In genomic region chr18:58671941-58672565, GRCh38 we compare ENCODE assay signal across 8 cellular contexts. TPM values are rescaled to one million over a fixed set of nuclear protein-coding genes. Genes with fewer than 3 reads are reported as not detected.
DNase-seq lines count a peak whose midpoint lies in the region; ATAC-seq, FAIRE-seq and TF ChIP-seq lines count a peak whose summit lies in the region.

No MANE protein-coding gene starts in this region.

- H3K27ac ChIP-seq in DOHH2 (ENCODE audit: low read depth, low read length) (peak overlapping the region; percentile 72), small intestine (ENCODE audit: low read depth in 1 of 2, low read length in 1 of 2) (peak overlapping the region; percentile 98 to 100)

- WGBS in small intestine, 3 donors: 1 to 3% (median 2%) methylated on average over 24 to 25 of the region's 25 CpGs

- no peak for FAIRE-seq in small intestine (lab: Jason Lieb, UNC)

- no peaks in the 10 kb centered on the region for H4K20me1 ChIP-seq in DOHH2 (ENCODE audit: control insufficient read depth, insufficient read depth, low read depth, low read length)

- peaks cover 8% of the 10 kb centered on the region for H3K36me3 ChIP-seq in DOHH2 (ENCODE audit: control insufficient read depth, low read length)
- H3K36me3 ChIP-seq in MG63: no peaks in the 10 kb centered on the region; the same call in 1 of the 2 replicates
- no peaks in the 10 kb centered on the region for H3K36me3 ChIP-seq in small intestine (ENCODE audit: control insufficient read depth in 2 of 2, insufficient read depth in 2 of 2, low read length in 2 of 2)

- POLR2A ChIA-PET in GM10248 (lab: Yijun Ruan, JAX): interaction anchor here (0.5 to 1.3 kb wide), 7 partner anchors 13 to 145 kb away, joined by 3 to 5 read pairs (median 3); no protein-coding TSS in a partner anchor

- no peak for DNase-seq in MG63
- DNase-seq in astrocyte of the spinal cord (ENCODE audit: low read depth, low spot score): peak; percentile 33
- peak; percentile 53 for DNase-seq in iPS-NIHi7 (ENCODE audit: extremely low spot score)
- peak; percentile 61 for DNase-seq in small intestine
- DNase-seq in NCI-H1694 treated with DMSO at 0.1 percent for 48 hours (lab: John Stamatoyannopoulos, UW): no peak
- DNase-seq in GM10248 (ENCODE audit: extremely low spot score): no peak

- H3K79me2 ChIP-seq in DOHH2 (ENCODE audit: control insufficient read depth, low read length): peaks cover 52% of the 10 kb centered on the region

- H3K27me3 ChIP-seq in DOHH2 (ENCODE audit: control insufficient read depth, low read length) (no peaks in the 10 kb centered on the region), MG63 (no peaks in the 10 kb centered on the region), small intestine (ENCODE audit: control insufficient read depth in 2 of 2, insufficient read depth in 2 of 2, low read length in 2 of 2) (no peaks in the 10 kb centered on the region)

- H3F3A ChIP-seq in DOHH2 (ENCODE audit: control insufficient read depth, insufficient read depth): peaks cover 8% of the 10 kb centered on the region

- H3K4me1 ChIP-seq in DOHH2 (ENCODE audit: control insufficient read depth, low read length): peaks cover 36% of the 10 kb centered on the region
- peaks cover 2 to 3% of the 10 kb centered on the region in 2 donors for H3K4me1 ChIP-seq in small intestine (ENCODE audit: control insufficient read depth in 2 of 2, insufficient read depth in 1 of 2, low read depth in 1 of 2, low read length in 1 of 2)

- peak overlapping the region; percentile 77 for H3K4me3 ChIP-seq in DOHH2 (ENCODE audit: low read length)
- peak overlapping the region; percentile 67 for H3K4me3 ChIP-seq in MG63
- H3K4me3 ChIP-seq in astrocyte of the spinal cord (ENCODE audit: low read depth, low read length): peak overlapping the region; percentile 78
- peak overlapping the region; percentile 88 to 93 for H3K4me3 ChIP-seq in small intestine (ENCODE audit: low read depth in 1 of 2, low read length in 2 of 2)

- peak overlapping the region; percentile 71 for H3K4me2 ChIP-seq in DOHH2 (ENCODE audit: low read length)

- H3K9me3 ChIP-seq in DOHH2 (ENCODE audit: control insufficient read depth, insufficient read depth, low read length) (no peaks in the 10 kb centered on the region), MG63 (no peaks in the 10 kb centered on the region), small intestine (ENCODE audit: control insufficient read depth, low read depth) (no peaks in the 10 kb centered on the region)

- no peak for TF ChIP-seq CTCF in DOHH2 (IDR thresholded peaks at IDR 0.05; ENCODE audit: low read depth, low read length, poor library complexity, severe bottlenecking)
- TF ChIP-seq CTCF in astrocyte of the spinal cord (IDR thresholded peaks at IDR 0.05; ENCODE audit: low read depth, low read length): no peak
- TF ChIP-seq CTCF in GM10248 (IDR thresholded peaks at IDR 0.05; ENCODE audit: control extremely low read depth, extremely low read depth, low read depth, missing control alignments): no peak

- in situ Hi-C loops in astrocyte of the spinal cord (cut with HindIII; ENCODE audit: low sequenced_read_pairs): no loop called here

- ATAC-seq in GM21529 (IDR thresholded peaks at IDR 0.05; ENCODE audit: unreplicated experiment): peak; percentile 25

- CTCF ChIA-PET in GM10248 (lab: Yijun Ruan, JAX): interaction anchor here (1.0 to 5.6 kb wide), 14 partner anchors 10 to 172 kb away, joined by 3 to 36 read pairs (median 4); no protein-coding TSS in a partner anchor

- no peaks in the 10 kb centered on the region for H3K9me2 ChIP-seq in DOHH2 (replicated peaks; ENCODE audit: control insufficient read depth, low read length)

RNA-seq across cellular contexts. Expression of gene MALT1, which starts 0.8 kb away (rescaled TPM):
- total RNA-seq in MG63 (2014; rRNA removed; shearing (Covaris generic); ENCODE audit: low replicate concordance): 18.1 and 24.6 TPM in 2 replicates
- 1 to 10 TPM; 4.9 to 6.3 (median 6.2) TPM for polyA plus RNA-seq in small intestine

RNA-seq across cellular contexts. Expression of gene ALPK2, which starts 43.2 kb away (rescaled TPM):
- 6.2 and 10.5 TPM in 2 replicates for total RNA-seq in MG63 (2014; rRNA removed; shearing (Covaris generic); ENCODE audit: low replicate concordance)
- under 1 TPM in 2 of 3 donors, not detected in 1; 0.07 to 0.27 TPM for polyA plus RNA-seq in small intestine

Comparison
In these comparisons a context has a peak if more than half of its experiments do, and no peak if none do; other contexts are left out.
1. DNase-seq: peak in astrocyte of the spinal cord (single experiment), iPS-NIHi7 (single experiment) and small intestine (single experiment); none in MG63 (single experiment), NCI-H1694 treated with DMSO at 0.1 percent for 48 hours (single experiment) and GM10248 (single experiment).
2. Peak in every context shown above with its lines, with median percentiles within 50 percentile points of each other: H3K4me3 ChIP-seq.